Comparison of ENCODE assay signal across 8 cellular contexts in the genomic region with DNA sequence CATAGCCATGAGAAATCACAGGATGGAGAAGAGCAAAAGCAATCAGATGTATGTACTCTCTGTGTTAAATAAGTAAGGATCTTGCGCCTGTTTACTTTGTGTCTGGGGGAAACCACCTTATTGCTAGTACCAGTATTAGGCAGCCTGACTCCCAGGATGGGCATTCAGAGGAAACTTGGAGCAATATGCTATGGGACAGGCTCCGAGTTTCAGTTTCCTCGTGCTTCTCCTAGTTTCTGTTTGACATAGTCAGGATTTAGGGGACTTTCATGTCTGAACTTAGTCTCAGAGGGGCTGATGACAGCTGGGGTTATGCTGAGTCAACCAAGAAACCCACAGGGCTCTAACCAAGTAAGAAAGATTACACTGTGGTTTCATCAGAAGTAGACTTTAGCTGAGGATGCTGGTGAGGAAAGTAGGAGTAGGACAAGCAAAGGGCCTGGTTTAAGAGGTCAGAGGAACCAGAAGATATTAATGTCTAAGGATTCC. TPM values are rescaled to one million over a fixed set of nuclear protein-coding genes. Genes with fewer than 3 reads are reported as not detected.
DNase-seq lines count a peak whose midpoint lies in the region; ATAC-seq and TF ChIP-seq lines count a peak whose summit lies in the region.

No MANE protein-coding gene starts in this region.

- H3K27ac ChIP-seq in esophagus squamous epithelium: no peak overlapping the region

- no peaks in the 10 kb centered on the region for H3K9me3 ChIP-seq in esophagus squamous epithelium

- DNase-seq in LoVo (ENCODE audit: low spot score): peak; percentile 49
- DNase-seq in choroid plexus epithelial cell (ENCODE audit: low read depth): peak; percentile 79
- DNase-seq in A172 (ENCODE audit: low spot score): no peak
- no peak for DNase-seq in middle frontal gyrus (ENCODE audit: extremely low spot score, low spot score)
- no peak for DNase-seq in esophagus squamous epithelium (lab: John Stamatoyannopoulos, UW)
- no peak for DNase-seq in activated CD8-positive, alpha-beta memory T cell treated with anti-CD3 and anti-CD28 coated beads, Interleukin-2, amount 50 U/mL, for 4 hours

- H3K27me3 ChIP-seq in esophagus squamous epithelium: no peaks in the 10 kb centered on the region

- H3K4me3 ChIP-seq in choroid plexus epithelial cell (ENCODE audit: low read depth, low read length) (no peak overlapping the region), esophagus squamous epithelium (no peak overlapping the region)

- 46 to 68% methylated on average over 3 of the region's 3 CpGs for WGBS in esophagus squamous epithelium, 2 donors

- no peaks in the 10 kb centered on the region for H3K36me3 ChIP-seq in esophagus squamous epithelium

- ATAC-seq in GM18502 (IDR thresholded peaks at IDR 0.05; ENCODE audit: poor library complexity, unreplicated experiment) (peak; percentile 100), GM21723 (IDR thresholded peaks at IDR 0.05; ENCODE audit: unreplicated experiment) (peak; percentile 100)

- intact Hi-C loops in esophagus squamous epithelium (cut with DNase I): no loop called here

- TF ChIP-seq CTCF in choroid plexus epithelial cell (conservative IDR thresholded peaks at IDR 0.05; ENCODE audit: low read depth, low read length) (no peak), esophagus squamous epithelium (IDR thresholded peaks at IDR 0.05) (no peak)

- TF ChIP-seq POLR2A in esophagus squamous epithelium (IDR thresholded peaks at IDR 0.05): no peak

- no peaks in the 10 kb centered on the region for H3K4me1 ChIP-seq in esophagus squamous epithelium

RNA-seq across cellular contexts. Expression of a gene that starts 13.5 kb away (rescaled TPM):
- total RNA-seq in A172 (2014; rRNA removed; shearing (Covaris generic)): 1.2 and 2.1 TPM in 2 replicates
- 1 to 10 TPM; 2.1 to 4.2 (median 2.7) TPM for total RNA-seq in esophagus squamous epithelium

Comparison
In these comparisons a context has a peak if more than half of its experiments do, and no peak if none do; other contexts are left out.
1. DNase-seq: peak in LoVo (single experiment) and choroid plexus epithelial cell (single experiment); none in A172 (single experiment), middle frontal gyrus (single experiment), esophagus squamous epithelium (single experiment) and activated CD8-positive, alpha-beta memory T cell treated with anti-CD3 and anti-CD28 coated beads, Interleukin-2, amount 50 U/mL, for 4 hours (single experiment).